ENCODE assay signal across 12 cellular contexts in genomic region chr17:40857535-40857934, GRCh38. TPM values are rescaled to one million over a fixed set of nuclear protein-coding genes. Genes with fewer than 3 reads are reported as not detected.
DNase-seq lines count a peak whose midpoint lies in the region; ATAC-seq and TF ChIP-seq lines count a peak whose summit lies in the region.
"Had no signal": no experiment of that assay in that cellular context is flagged by ENCODE, and none has a peak within 500 bp of the region (broad histone marks: within the 10 kb centered on the region; RNA-seq: fewer than 3 reads in every experiment).

No MANE protein-coding gene starts in this region.

- ATAC-seq in GM19351 (IDR thresholded peaks at IDR 0.05; ENCODE audit: unreplicated experiment) (no peak), GM18909 (IDR thresholded peaks at IDR 0.05; ENCODE audit: poor library complexity, unreplicated experiment) (no peak)
- ATAC-seq: activated naive CD4-positive, alpha-beta T cell treated with anti-CD3 and anti-CD28 coated beads, Interleukin-2, amount 50 U/mL, for 72 hours had no signal

- DNase-seq in MCF 10A (ENCODE audit: unreplicated experiment) (no peak), mammary epithelial cell (no peak), astrocyte of the spinal cord (ENCODE audit: low read depth, low spot score) (peak; percentile 43), iris pigment epithelial cell (ENCODE audit: low read depth) (peak; percentile 24)
- DNase-seq in activated naive CD4-positive, alpha-beta T cell treated with Interleukin-2 at 50 U/mL for 16 hours: no peak
- no peak for DNase-seq in activated CD8-positive, alpha-beta memory T cell treated with anti-CD3 and anti-CD28 coated beads, Interleukin-2, amount 50 U/mL, for 48 hours
- DNase-seq: GF-D8 had no signal

- CTCF ChIA-PET in MCF 10A (lab: Yijun Ruan, JAX) (interaction anchor here (0.5 to 7.3 kb wide), 16 partner anchors 9 to 827 kb away, joined by 3 to 69 read pairs (median 4); no protein-coding TSS in a partner anchor), mammary epithelial cell (lab: Charles Lee; ENCODE audit: low non-redundant PET) (interaction anchor here (0.5 to 1.0 kb wide), 4 partner anchors 458 to 805 kb away, joined by 3 to 18 read pairs (median 3); partner anchors contain the start of gene KRTAP17-1)

- no peak overlapping the region for H3K4me2 ChIP-seq in mammary epithelial cell (ENCODE audit: insufficient read depth, low read depth, low read length)

- H3K27ac Mint-ChIP-seq in MCF 10A (ENCODE audit: low read depth, unreplicated experiment): peak overlapping the region; percentile 73
- H3K27ac Mint-ChIP-seq: activated naive CD4-positive, alpha-beta T cell treated with anti-CD3 and anti-CD28 coated beads, Interleukin-2, amount 50 U/mL, for 72 hours had no signal

- H3K79me2 ChIP-seq in mammary epithelial cell (ENCODE audit: insufficient read depth, low read length): no peaks in the 10 kb centered on the region

- H3K9me3 ChIP-seq in mammary epithelial cell (replicated peaks; ENCODE audit: insufficient read depth, low read length): no peaks in the 10 kb centered on the region
- H3K9me3 ChIP-seq: prostate gland had no signal

- no peaks in the 10 kb centered on the region for H3K9me3 Mint-ChIP-seq in MCF 10A (ENCODE audit: unreplicated experiment)
- H3K9me3 Mint-ChIP-seq: activated naive CD4-positive, alpha-beta T cell treated with anti-CD3 and anti-CD28 coated beads, Interleukin-2, amount 50 U/mL, for 72 hours had no signal

- 71% methylated on average over 5 of the region's 5 CpGs for WGBS in mammary epithelial cell (ENCODE audit: low coverage, missing lambda C conversion rate)

- BruUV-seq in MCF 10A (replicated peaks; lab: Mats Ljungman, UMichigan) (no TSS peak), mammary epithelial cell (replicated peaks; lab: Mats Ljungman, UMichigan) (no TSS peak)

- in situ Hi-C loops in mammary epithelial cell (cut with MboI; ENCODE audit: low sequenced_read_pairs in 2 of 2) (loop anchor here in 1 of 2 donors (5.0 kb wide), 1 partner anchor 50 kb away; no protein-coding TSS in a partner anchor), astrocyte of the spinal cord (cut with HindIII; ENCODE audit: low sequenced_read_pairs) (no loop called here)

- TF ChIP-seq CTCF in MCF 10A (IDR thresholded peaks at IDR 0.05; ENCODE audit: unreplicated experiment) (no peak), mammary epithelial cell (conservative IDR thresholded peaks at IDR 0.05 in 1 of 2, IDR thresholded peaks at IDR 0.05 in 1 of 2; ENCODE audit: extremely low read depth in 1 of 2, insufficient read depth in 1 of 2, low read depth in 1 of 2, low read length in 2 of 2) (no peak), astrocyte of the spinal cord (IDR thresholded peaks at IDR 0.05; ENCODE audit: low read depth, low read length) (no peak)

- no peaks in the 10 kb centered on the region for H3K36me3 Mint-ChIP-seq in MCF 10A (ENCODE audit: insufficient read depth, unreplicated experiment)
- H3K36me3 Mint-ChIP-seq: activated naive CD4-positive, alpha-beta T cell treated with anti-CD3 and anti-CD28 coated beads, Interleukin-2, amount 50 U/mL, for 72 hours had no signal

- peaks cover 16% of the 10 kb centered on the region for H3K4me1 Mint-ChIP-seq in MCF 10A (ENCODE audit: insufficient read depth, unreplicated experiment)

- intact Hi-C loops in MCF 10A (cut with micrococcal nuclease): loop anchor here (1.0 to 2.0 kb wide), 5 partner anchors 51 to 805 kb away; no protein-coding TSS in a partner anchor
- intact Hi-C loops in mammary epithelial cell (cut with micrococcal nuclease): loop anchor here (1.0 to 2.0 kb wide), 10 partner anchors 52 to 809 kb away; no protein-coding TSS in a partner anchor

- no peak overlapping the region for H3K4me3 ChIP-seq in mammary epithelial cell (replicated peaks in 1 of 3; ENCODE audit: insufficient read depth in 1 of 3, low read depth in 2 of 3, low read length in 3 of 3)
- no peak overlapping the region for H3K4me3 ChIP-seq in astrocyte of the spinal cord (ENCODE audit: low read depth, low read length)
- H3K4me3 ChIP-seq: prostate gland had no signal

- no peak overlapping the region for H3K27ac ChIP-seq in mammary epithelial cell (ENCODE audit: insufficient read depth, low read depth, low read length)
- H3K27ac ChIP-seq: prostate gland had no signal

- H3K27me3 ChIP-seq in mammary epithelial cell (ENCODE audit: insufficient read depth, low read length): no peaks in the 10 kb centered on the region

- H3K4me1 ChIP-seq in mammary epithelial cell (ENCODE audit: insufficient read depth, low read length): peaks cover 13% of the 10 kb centered on the region
- H3K4me1 ChIP-seq: prostate gland had no signal

- no peaks in the 10 kb centered on the region for H3K36me3 ChIP-seq in mammary epithelial cell (ENCODE audit: insufficient read depth, low read length)
- H3K36me3 ChIP-seq: prostate gland had no signal

- H3K9ac ChIP-seq in mammary epithelial cell (ENCODE audit: insufficient read depth, low read length): no peak overlapping the region

- H3K4me3 Mint-ChIP-seq in MCF 10A (ENCODE audit: unreplicated experiment): no peak overlapping the region

- no peaks in the 10 kb centered on the region for H3K27me3 Mint-ChIP-seq in MCF 10A (ENCODE audit: insufficient read depth, unreplicated experiment)

- dilution Hi-C loops in mammary epithelial cell (cut with HindIII; ENCODE audit: low sequenced_read_pairs): no loop called here

- H2AFZ ChIP-seq in mammary epithelial cell (ENCODE audit: low read depth, low read length): no peak overlapping the region

- H4K20me1 ChIP-seq in mammary epithelial cell (ENCODE audit: insufficient read depth, low read length): no peaks in the 10 kb centered on the region

- POLR2A ChIA-PET in MCF 10A (lab: Yijun Ruan, JAX): interaction anchor here (0.7 to 13.6 kb wide), 16 partner anchors 10 to 791 kb away, joined by 3 to 352 read pairs (median 5); partner anchors contain the start of gene KRT10

RNA-seq across cellular contexts. Expression of gene KRT12, which starts 9.5 kb away (rescaled TPM):
- total RNA-seq in MCF 10A (2022): not detected in 2 replicates
- total RNA-seq in mammary epithelial cell: not detected
- polyA plus RNA-seq in mammary epithelial cell: not detected
- not detected for polyA minus RNA-seq in mammary epithelial cell
- total RNA-seq: activated naive CD4-positive, alpha-beta T cell treated with anti-CD3 and anti-CD28 coated beads, Interleukin-2, amount 50 U/mL, for 72 hours; prostate gland; T-helper 2 cell treated with Interferon-gamma antibody and Interleukin-4, amounts not matched to agents 100 ng/mL and 5 ng/mL, for 36 hours had no signal

RNA-seq across cellular contexts. Expression of gene KRT20, which starts 27.5 kb away (rescaled TPM):
- total RNA-seq in MCF 10A (2022) (not detected in 2 replicates), mammary epithelial cell (not detected)
- polyA plus RNA-seq in mammary epithelial cell: not detected
- not detected for polyA minus RNA-seq in mammary epithelial cell
- total RNA-seq: activated naive CD4-positive, alpha-beta T cell treated with anti-CD3 and anti-CD28 coated beads, Interleukin-2, amount 50 U/mL, for 72 hours; prostate gland; T-helper 2 cell treated with Interferon-gamma antibody and Interleukin-4, amounts not matched to agents 100 ng/mL and 5 ng/mL, for 36 hours had no signal

RNA-seq across cellular contexts. Expression of gene KRT10, which starts 35.1 kb away (rescaled TPM):
- total RNA-seq in MCF 10A (2022) (95.5 and 116 TPM in 2 replicates), mammary epithelial cell (10 to 100 TPM in 1 of 2 donors, 1 to 10 TPM in 1; 2.8 to 56.8 TPM)
- 13.9 TPM for polyA plus RNA-seq in mammary epithelial cell
- polyA minus RNA-seq in mammary epithelial cell: 13.4 TPM

RNA-seq across cellular contexts. Expression of gene KRT28, which starts 57.8 kb away (rescaled TPM):
- not detected in 2 replicates for total RNA-seq in MCF 10A (2022)
- total RNA-seq in mammary epithelial cell: not detected
- polyA plus RNA-seq in mammary epithelial cell: not detected
- polyA minus RNA-seq in mammary epithelial cell: not detected
- total RNA-seq: activated naive CD4-positive, alpha-beta T cell treated with anti-CD3 and anti-CD28 coated beads, Interleukin-2, amount 50 U/mL, for 72 hours; prostate gland; T-helper 2 cell treated with Interferon-gamma antibody and Interleukin-4, amounts not matched to agents 100 ng/mL and 5 ng/mL, for 36 hours had no signal

Comparison
In these comparisons a context has a peak if more than half of its experiments do, and no peak if none do; other contexts are left out.
1. DNase-seq: peak in astrocyte of the spinal cord (single experiment) and iris pigment epithelial cell (single experiment); none in MCF 10A (single experiment), mammary epithelial cell (single experiment), activated naive CD4-positive, alpha-beta T cell treated with Interleukin-2 at 50 U/mL for 16 hours (single experiment) and activated CD8-positive, alpha-beta memory T cell treated with anti-CD3 and anti-CD28 coated beads, Interleukin-2, amount 50 U/mL, for 48 hours (single experiment).